Comparison of ENCODE assay signal across 8 cellular contexts in the genomic region with DNA sequence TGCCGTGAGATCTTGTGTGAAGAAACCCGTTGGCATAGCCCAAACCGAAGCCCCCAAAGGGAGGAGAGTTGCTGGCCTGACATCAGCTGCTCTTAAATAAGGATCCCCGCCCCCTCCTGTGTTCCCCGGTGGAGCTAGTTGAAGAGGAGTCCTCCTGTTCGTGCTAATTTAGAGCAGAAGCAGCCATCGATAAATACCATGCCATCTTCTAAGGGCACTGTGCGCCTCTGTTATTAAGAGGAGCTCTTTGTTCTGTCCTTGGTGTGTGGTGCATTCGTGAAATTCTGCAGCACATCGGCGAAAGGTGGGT. TPM values are rescaled to one million over a fixed set of nuclear protein-coding genes. Genes with fewer than 3 reads are reported as not detected.
A peak's percentile ranks its signal among the peaks of the same experiment; 100 is the strongest.
DNase-seq lines count a peak whose midpoint lies in the region; TF ChIP-seq lines count a peak whose summit lies in the region.

No MANE protein-coding gene starts in this region.

- peak overlapping the region; percentile 93 to 99 (median 95) for H3K4me3 Mint-ChIP-seq in immature natural killer cell

- H3K27me3 Mint-ChIP-seq in immature natural killer cell (ENCODE audit: low read depth in 3 of 3), result peaks cover 0 to 9% (median 4%) of the 10 kb centered on the region in 3 donors

- peak overlapping the region; percentile 81 for H3K4me3 ChIP-seq in GM12865 (ENCODE audit: low read depth, low read length)
- H3K4me3 ChIP-seq in H7 (ENCODE audit: insufficient read depth, low read depth, low read length), result peak overlapping the region; percentile 88

- no peak for TF ChIP-seq CTCF in GM12865 (IDR thresholded peaks at IDR 0.05; ENCODE audit: insufficient read depth, low read depth, low read length, missing control alignments)

- H3K36me3 ChIP-seq in H7 (replicated peaks; ENCODE audit: control insufficient read depth, insufficient read depth, low read length), result no peaks in the 10 kb centered on the region

- H3K36me3 Mint-ChIP-seq in immature natural killer cell, result no peaks in the 10 kb centered on the region

- DNase-seq in GM12865 (ENCODE audit: low read depth) (no peak), H7 (no peak), NCI-H146 treated with DMSO at 0.1 percent for 48 hours (lab: John Stamatoyannopoulos, UW; ENCODE audit: unreplicated experiment) (peak; percentile 49), astrocyte of the hippocampus (ENCODE audit: low read depth, low spot score) (peak; percentile 69), immature natural killer cell (no peak), NOMO-1 treated with dmso at 0.1 percent for 144 hours (lab: John Stamatoyannopoulos, UW; ENCODE audit: unreplicated experiment) (no peak), NCI-H226 (no peak)
- peak; percentile 22 for DNase-seq in stimulated activated CD8-positive, alpha-beta memory T cell treated with anti-CD3 and anti-CD28 coated beads, Interleukin-15, amount 100 ng/mL, for 1 hour (ENCODE audit: low read depth)

- H3K27me3 ChIP-seq in H7 (ENCODE audit: control insufficient read depth, insufficient read depth, low read length), result no peaks in the 10 kb centered on the region

- no peaks in the 10 kb centered on the region for H3K9me3 Mint-ChIP-seq in immature natural killer cell

- peaks cover 34 to 57% of the 10 kb centered on the region in 2 donors for H3K4me1 Mint-ChIP-seq in immature natural killer cell

- H3K27ac Mint-ChIP-seq in immature natural killer cell, result peak overlapping the region; percentile 91 to 98 (median 96)

RNA-seq across cellular contexts. Expression of a gene that starts 0.9 kb away (rescaled TPM):
- total RNA-seq in H7 (2014; rRNA removed; shearing (Covaris generic)), result 88.1 and 90.6 TPM in 2 replicates
- 10 to 100 TPM; 21.9 to 38.9 (median 27.7) TPM for polyA plus RNA-seq in immature natural killer cell

Comparison
In these comparisons a context has a peak if more than half of its experiments do, and no peak if none do; other contexts are left out.
1. DNase-seq: peak in NCI-H146 treated with DMSO at 0.1 percent for 48 hours (single experiment), astrocyte of the hippocampus (single experiment) and stimulated activated CD8-positive, alpha-beta memory T cell treated with anti-CD3 and anti-CD28 coated beads, Interleukin-15, amount 100 ng/mL, for 1 hour (single experiment); none in GM12865 (single experiment), H7 (single experiment), immature natural killer cell (0 of 3), NOMO-1 treated with dmso at 0.1 percent for 144 hours (single experiment) and NCI-H226 (single experiment).